ENCODE assay signal across 27 cellular contexts in genomic region chr4:125836597-125837195, GRCh38.
DNase-seq lines count a peak whose midpoint lies in the region; ATAC-seq, FAIRE-seq and TF ChIP-seq lines count a peak whose summit lies in the region.
"Had no signal": no experiment of that assay in that cellular context is flagged by ENCODE, and none has a peak within 500 bp of the region (broad histone marks: within the 10 kb centered on the region; RNA-seq: fewer than 3 reads in every experiment).

No MANE protein-coding gene starts in this region.

- H3K27me3 ChIP-seq in GM23248 (replicated peaks; ENCODE audit: insufficient read depth) (no peaks in the 10 kb centered on the region), PC-9 (ENCODE audit: insufficient read depth, low read depth) (no peaks in the 10 kb centered on the region), GM12878 (replicated peaks in 1 of 2; ENCODE audit: control insufficient read depth in 2 of 2, insufficient read depth in 2 of 2, low read length in 1 of 2) (no peaks in the 10 kb centered on the region)
- H3K27me3 ChIP-seq in CD4-positive, alpha-beta memory T cell (ENCODE audit: insufficient read depth, low read length): no peaks in the 10 kb centered on the region
- H3K27me3 ChIP-seq: heart right ventricle, suprapubic skin had no signal

- TF ChIP-seq POLR2A in GM12878 (IDR thresholded peaks at IDR 0.05; ENCODE audit: low read depth, low read length): no peak

- H3K4me2 ChIP-seq in GM23248 (ENCODE audit: unreplicated experiment) (no peak overlapping the region), PC-9 (no peak overlapping the region), GM12878 (ENCODE audit: control insufficient read depth, insufficient read depth) (no peak overlapping the region)
- H3K4me2 ChIP-seq: KMS-11 had no signal

- in situ Hi-C loops in GM23248 (cut with MboI) (no loop called here), GM12878 (cut with MboI) (no loop called here)

- DNase-seq in GM23248: no peak
- no peak for DNase-seq in PC-9
- DNase-seq in GM12878 (ENCODE audit: low read depth, low spot score): no peak
- no peak for DNase-seq in CD4-positive, alpha-beta memory T cell
- DNase-seq in NCI-H226: no peak
- DNase-seq: activated gamma-delta T cell treated with Interleukin-2 at 50 U/mL for 16 hours; activated naive CD8-positive, alpha-beta T cell treated with anti-CD3 and anti-CD28 coated beads, Interleukin-2, amount 50 U/mL, for 24 hours; cerebellar nuclear complex; heart right ventricle; left colon; naive B cell; NCI-H1694 treated with DMSO at 0.1 percent for 48 hours; NCI-H2171; NCI-H524; retina; RPMI8226; stimulated activated CD4-positive, alpha-beta T cell treated with anti-CD3 and anti-CD28 coated beads, Interleukin-4, amount 100 ng/mL, for 24 hours; stimulated activated naive B cell treated with anti-CD40 and anti-IgM and Interleukin-4, amounts not matched to agents 10 μg/mL and 1 μg/mL and 100 μg/mL, for 72 hours had no signal

- H3K79me2 ChIP-seq in GM23248 (ENCODE audit: insufficient read depth) (no peaks in the 10 kb centered on the region), PC-9 (ENCODE audit: low read depth) (no peaks in the 10 kb centered on the region), GM12878 (ENCODE audit: control insufficient read depth, insufficient read depth, low read length) (no peaks in the 10 kb centered on the region)

- H3K4me1 ChIP-seq in GM23248 (ENCODE audit: insufficient read depth) (no peaks in the 10 kb centered on the region), PC-9 (replicated peaks; ENCODE audit: insufficient read depth) (no peaks in the 10 kb centered on the region), GM12878 (ENCODE audit: control insufficient read depth, insufficient read depth, low read length) (no peaks in the 10 kb centered on the region)
- no peaks in the 10 kb centered on the region for H3K4me1 ChIP-seq in CD4-positive, alpha-beta memory T cell (ENCODE audit: insufficient read depth, low read length)
- H3K4me1 ChIP-seq: heart right ventricle, suprapubic skin had no signal

- H3K27ac ChIP-seq in GM23248 (no peak overlapping the region), PC-9 (no peak overlapping the region), GM12878 (ENCODE audit: control insufficient read depth, insufficient read depth) (no peak overlapping the region)
- no peak overlapping the region for H3K27ac ChIP-seq in CD4-positive, alpha-beta memory T cell (ENCODE audit: low read depth, low read length)
- H3K27ac ChIP-seq: C4-2B, epithelial cell of prostate, heart right ventricle, KMS-11, suprapubic skin had no signal

- H2AFZ ChIP-seq in GM23248 (0 out of 2 replicates have a peak overlapping the region, but pooled peaks have one; percentile 17), PC-9 (peak overlapping the region; percentile 28; the same call in 1 of the 2 replicates), GM12878 (ENCODE audit: control insufficient read depth, low read depth, low read length) (no peak overlapping the region)

- H3K9me3 ChIP-seq in GM23248 (ENCODE audit: low read depth): no peaks in the 10 kb centered on the region
- H3K9me3 ChIP-seq in PC-9 (ENCODE audit: insufficient read depth, low read depth): no peaks in the 10 kb centered on the region
- no peaks in the 10 kb centered on the region for H3K9me3 ChIP-seq in GM12878 (replicated peaks; ENCODE audit: control insufficient read depth, insufficient read depth, low read length)
- H3K9me3 ChIP-seq in CD4-positive, alpha-beta memory T cell (ENCODE audit: control insufficient read depth in 1 of 2, low read length in 2 of 2): no peaks in the 10 kb centered on the region
- H3K9me3 ChIP-seq: heart right ventricle, suprapubic skin had no signal

- H3K9me2 ChIP-seq in GM23248 (ENCODE audit: insufficient read depth): no peaks in the 10 kb centered on the region
- H3K9me2 ChIP-seq in PC-9 (ENCODE audit: insufficient read depth): no peaks in the 10 kb centered on the region

- H3K9ac ChIP-seq in GM23248 (no peak overlapping the region), GM12878 (ENCODE audit: control insufficient read depth, insufficient read depth, low read length) (no peak overlapping the region)
- H3K9ac ChIP-seq: KMS-11 had no signal

- H3K27ac Mint-ChIP-seq in nephron: peak overlapping the region in 2 of 3 experiments; percentile 32 to 33
- H3K27ac Mint-ChIP-seq in CD4-positive, alpha-beta memory T cell: no peak overlapping the region
- H3K27ac Mint-ChIP-seq: activated naive CD8-positive, alpha-beta T cell treated with anti-CD3 and anti-CD28 coated beads, Interleukin-2, amount 50 U/mL, for 24 hours; naive B cell; stimulated activated naive B cell treated with anti-CD40 and anti-IgM and Interleukin-4, amounts not matched to agents 10 μg/mL and 1 μg/mL and 100 μg/mL, for 72 hours had no signal

- no peak for TF ChIP-seq EP300 in GM12878 (IDR thresholded peaks at IDR 0.05; ENCODE audit: borderline replicate concordance in 1 of 2, control insufficient read depth in 1 of 2, low read depth in 2 of 2, low read length in 2 of 2)

- H3K36me3 Mint-ChIP-seq in nephron (ENCODE audit: low read depth): no peaks in the 10 kb centered on the region
- no peaks in the 10 kb centered on the region for H3K36me3 Mint-ChIP-seq in CD4-positive, alpha-beta memory T cell
- H3K36me3 Mint-ChIP-seq: naive B cell; stimulated activated naive B cell treated with anti-CD40 and anti-IgM and Interleukin-4, amounts not matched to agents 10 μg/mL and 1 μg/mL and 100 μg/mL, for 72 hours had no signal

- peaks cover 21% of the 10 kb centered on the region for H3K4me1 Mint-ChIP-seq in nephron
- no peaks in the 10 kb centered on the region for H3K4me1 Mint-ChIP-seq in CD4-positive, alpha-beta memory T cell
- H3K4me1 Mint-ChIP-seq: activated naive CD8-positive, alpha-beta T cell treated with anti-CD3 and anti-CD28 coated beads, Interleukin-2, amount 50 U/mL, for 24 hours; naive B cell; stimulated activated naive B cell treated with anti-CD40 and anti-IgM and Interleukin-4, amounts not matched to agents 10 μg/mL and 1 μg/mL and 100 μg/mL, for 72 hours had no signal

- FAIRE-seq in GM12878 (lab: Jason Lieb, UNC): no peak
- FAIRE-seq: GM19239, HTR-8/SVneo, urothelium cell line had no signal

- no peak for TF ChIP-seq RAD21 in GM12878 (IDR thresholded peaks at IDR 0.05; ENCODE audit: insufficient read depth, low read depth, low read length)

- no peak overlapping the region for H3K4me3 Mint-ChIP-seq in nephron
- H3K4me3 Mint-ChIP-seq in CD4-positive, alpha-beta memory T cell: no peak overlapping the region
- H3K4me3 Mint-ChIP-seq: activated naive CD8-positive, alpha-beta T cell treated with anti-CD3 and anti-CD28 coated beads, Interleukin-2, amount 50 U/mL, for 24 hours; naive B cell; stimulated activated naive B cell treated with anti-CD40 and anti-IgM and Interleukin-4, amounts not matched to agents 10 μg/mL and 1 μg/mL and 100 μg/mL, for 72 hours had no signal

- intact Hi-C loops in PC-9 (cut with micrococcal nuclease; ENCODE audit: unreplicated experiment) (no loop called here), GM12878 (cut with micrococcal nuclease; ENCODE audit: unreplicated experiment) (no loop called here)
- intact Hi-C loops in CD4-positive, alpha-beta memory T cell (cut with micrococcal nuclease): no loop called here

- no TSS peak for BruUV-seq in PC-9 (replicated peaks; lab: Mats Ljungman, UMichigan)
- BruUV-seq in GM12878 (replicated peaks; lab: Mats Ljungman, UMichigan): no TSS peak

- TF ChIP-seq CTCF in PC-9 (conservative IDR thresholded peaks at IDR 0.05): no peak
- TF ChIP-seq CTCF in GM12878 (IDR thresholded peaks at IDR 0.05 in 2 of 3, conservative IDR thresholded peaks at IDR 0.05 in 1 of 3; ENCODE audit: control insufficient read depth in 2 of 3, extremely low read depth in 1 of 3, insufficient read depth in 1 of 3, low read depth in 3 of 3, low read length in 3 of 3): no peak; a peak in 1 of 6 replicates
- no peak for TF ChIP-seq CTCF in nephron (IDR thresholded peaks at IDR 0.05; ENCODE audit: unreplicated experiment in 3 of 3)

- SMC1A ChIA-PET in GM12878 (lab: Charles Lee; ENCODE audit: uncharacterized antibody, unreplicated experiment): interaction anchor here (1.3 kb wide), 1 partner anchor 77 kb away, joined by 3 read pairs; no protein-coding TSS in a partner anchor

- ATAC-seq in GM12878 (peak; percentile 82), HG03196 (IDR thresholded peaks at IDR 0.05; ENCODE audit: unreplicated experiment) (no peak)
- ATAC-seq: activated naive CD8-positive, alpha-beta T cell treated with anti-CD3 and anti-CD28 coated beads, Interleukin-2, amount 50 U/mL, for 24 hours; heart right ventricle; left colon; stimulated activated naive B cell treated with anti-CD40 and anti-IgM and Interleukin-4, amounts not matched to agents 10 μg/mL and 1 μg/mL and 100 μg/mL, for 72 hours had no signal

- CTCF ChIA-PET in PC-9 (lab: Charles Lee) (no interaction called here), GM12878 (lab: Yijun Ruan, JAX) (no interaction called here)
- CTCF ChIA-PET in CD4-positive, alpha-beta memory T cell (lab: Charles Lee; ENCODE audit: partially characterized antibody): no interaction called here

- H3K9me3 Mint-ChIP-seq in nephron: no peaks in the 10 kb centered on the region
- peaks cover 0 to 7% (median 2%) of the 10 kb centered on the region in 8 donors for H3K9me3 Mint-ChIP-seq in CD4-positive, alpha-beta memory T cell

- 75% methylated on average over 4 of the region's 4 CpGs for WGBS in GM23248 (ENCODE audit: low coverage in 1 of 2, low lambda C conversion rate in 2 of 2, missing lambda C conversion rate in 2 of 2), 2 experiments
- WGBS in GM12878 (ENCODE audit: insufficient coverage, insufficient replicate concordance, low lambda C conversion rate, missing lambda C conversion rate): 2% methylated on average over 4 of the region's 4 CpGs

- RAD21 ChIA-PET in GM12878 (lab: Charles Lee; ENCODE audit: unreplicated experiment): no interaction called here

- no peaks in the 10 kb centered on the region for H3K36me3 ChIP-seq in GM23248 (ENCODE audit: low read depth)
- H3K36me3 ChIP-seq in PC-9 (ENCODE audit: low read depth): no peaks in the 10 kb centered on the region
- no peaks in the 10 kb centered on the region for H3K36me3 ChIP-seq in GM12878 (ENCODE audit: control insufficient read depth in 2 of 2, insufficient read depth in 2 of 2, low read length in 1 of 2)
- H3K36me3 ChIP-seq in CD4-positive, alpha-beta memory T cell (ENCODE audit: insufficient read depth, low read length): no peaks in the 10 kb centered on the region
- H3K36me3 ChIP-seq: heart right ventricle, suprapubic skin had no signal

- H4K20me1 ChIP-seq in GM23248 (ENCODE audit: insufficient read depth) (no peaks in the 10 kb centered on the region), PC-9 (ENCODE audit: insufficient read depth) (no peaks in the 10 kb centered on the region), GM12878 (ENCODE audit: control insufficient read depth, insufficient read depth) (no peaks in the 10 kb centered on the region)

- no peak overlapping the region for H3K4me3 ChIP-seq in GM23248
- H3K4me3 ChIP-seq in PC-9: no peak overlapping the region
- H3K4me3 ChIP-seq in GM12878: no peak overlapping the region
- no peak overlapping the region for H3K4me3 ChIP-seq in CD4-positive, alpha-beta memory T cell (ENCODE audit: low read length in 2 of 2)
- H3K4me3 ChIP-seq: heart right ventricle, suprapubic skin had no signal

- H3F3A ChIP-seq in GM23248 (ENCODE audit: insufficient read depth): no peaks in the 10 kb centered on the region
- H3F3A ChIP-seq in PC-9 (ENCODE audit: insufficient read depth, low read depth): no peaks in the 10 kb centered on the region

- no peaks in the 10 kb centered on the region for H3K27me3 Mint-ChIP-seq in nephron (ENCODE audit: low read depth)
- no peaks in the 10 kb centered on the region for H3K27me3 Mint-ChIP-seq in CD4-positive, alpha-beta memory T cell
- H3K27me3 Mint-ChIP-seq: activated naive CD8-positive, alpha-beta T cell treated with anti-CD3 and anti-CD28 coated beads, Interleukin-2, amount 50 U/mL, for 24 hours; naive B cell; stimulated activated naive B cell treated with anti-CD40 and anti-IgM and Interleukin-4, amounts not matched to agents 10 μg/mL and 1 μg/mL and 100 μg/mL, for 72 hours had no signal

- POLR2A ChIA-PET in PC-9 (lab: Charles Lee; ENCODE audit: unreplicated experiment): no interaction called here
- POLR2A ChIA-PET in GM12878 (lab: Charles Lee): no interaction called here
- POLR2A ChIA-PET in CD4-positive, alpha-beta memory T cell (lab: Charles Lee; ENCODE audit: partially characterized antibody): no interaction called here

Comparison
In these comparisons a context has a peak if more than half of its experiments do, and no peak if none do; other contexts are left out.
1. H3K27ac Mint-ChIP-seq: peak in nephron (2 of 3); none in CD4-positive, alpha-beta memory T cell (0 of 7).